In the genomic region with DNA sequence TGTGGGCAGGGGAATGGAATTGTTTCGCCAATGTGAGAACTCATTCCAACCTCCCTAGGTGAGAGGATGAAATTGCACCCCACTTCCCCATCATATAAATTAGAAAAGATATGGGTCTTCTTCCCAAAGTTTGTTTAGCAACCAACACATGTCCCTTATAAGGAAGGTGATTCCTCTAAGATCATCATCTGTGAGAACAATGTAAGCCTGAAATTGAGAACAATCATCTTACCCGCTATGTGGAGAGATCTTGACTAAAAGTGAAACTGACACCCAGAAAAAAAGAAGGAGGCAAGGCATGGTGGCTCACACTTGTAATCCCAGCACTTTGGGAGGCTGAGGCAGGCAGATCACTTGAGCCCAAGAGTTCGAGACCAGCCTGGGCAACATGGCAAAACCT, we compare ENCODE assay signal across 29 cellular contexts.
"Had no signal": no experiment of that assay in that cellular context is flagged by ENCODE, and none has a peak within 500 bp of the region (broad histone marks: within the 10 kb centered on the region; RNA-seq: fewer than 3 reads in every experiment).

No MANE protein-coding gene starts in this region.

- H3K27me3 Mint-ChIP-seq: activated B cell treated with CpG ODN at 0.5 μM for 24 hours, naive B cell had no signal

- ATAC-seq: gastrocnemius medialis; left cardiac atrium; pancreas; sciatic nerve; stimulated activated memory B cell treated with anti-CD40 and anti-IgM and Interleukin-4, amounts not matched to agents 10 μg/mL and 1 μg/mL and 100 μg/mL, for 72 hours had no signal

- H3K4me1 Mint-ChIP-seq: activated B cell treated with CpG ODN at 0.5 μM for 24 hours; central memory CD8-positive, alpha-beta T cell; naive B cell; stimulated activated memory B cell treated with anti-CD40 and anti-IgM and Interleukin-4, amounts not matched to agents 10 μg/mL and 1 μg/mL and 100 μg/mL, for 72 hours had no signal

- H3K27ac ChIP-seq: gastrocnemius medialis, pancreas, prostate gland, skin epidermis, tibial nerve had no signal

- H3K9me3 ChIP-seq: gastrocnemius medialis, pancreas, prostate gland, tibial nerve had no signal

- H3K27ac Mint-ChIP-seq: activated B cell treated with CpG ODN at 0.5 μM for 24 hours; activated CD4-positive, alpha-beta memory T cell treated with anti-CD3 and anti-CD28 coated beads for 36 hours; activated naive CD4-positive, alpha-beta T cell treated with anti-CD3 and anti-CD28 coated beads, Interleukin-2, amount 50 U/mL, for 24 hours; activated T-cell treated with anti-CD3 and anti-CD28 coated beads, Interleukin-2, amount 50 U/mL, for 24 hours; dendritic cell treated with granulocyte-macrophage colony-stimulating factor and Interleukin-4, amounts not matched to agents 40 ng/mL and 50 ng/mL, for 4 days; endodermal cell; mesothelial cell of epicardium; naive B cell; stimulated activated memory B cell treated with anti-CD40 and anti-IgM and Interleukin-4, amounts not matched to agents 10 μg/mL and 1 μg/mL and 100 μg/mL, for 72 hours; T-helper 2 cell treated with Interferon-gamma antibody and Interleukin-4, amounts not matched to agents 5 μg/mL and 100 μg/mL, for 36 hours had no signal

- H3K4me3 Mint-ChIP-seq: activated B cell treated with CpG ODN at 0.5 μM for 24 hours; activated CD4-positive, alpha-beta memory T cell treated with anti-CD3 and anti-CD28 coated beads for 36 hours; activated naive CD4-positive, alpha-beta T cell treated with anti-CD3 and anti-CD28 coated beads, Interleukin-2, amount 50 U/mL, for 24 hours; activated T-cell treated with anti-CD3 and anti-CD28 coated beads, Interleukin-2, amount 50 U/mL, for 24 hours; central memory CD8-positive, alpha-beta T cell; dendritic cell treated with granulocyte-macrophage colony-stimulating factor and Interleukin-4, amounts not matched to agents 40 ng/mL and 50 ng/mL, for 4 days; endodermal cell; mesothelial cell of epicardium; naive B cell; neural crest cell; stimulated activated memory B cell treated with anti-CD40 and anti-IgM and Interleukin-4, amounts not matched to agents 10 μg/mL and 1 μg/mL and 100 μg/mL, for 72 hours; T-helper 2 cell treated with Interferon-gamma antibody and Interleukin-4, amounts not matched to agents 5 μg/mL and 100 μg/mL, for 36 hours had no signal

- H3K36me3 Mint-ChIP-seq: activated CD4-positive, alpha-beta memory T cell treated with anti-CD3 and anti-CD28 coated beads for 36 hours; activated naive CD4-positive, alpha-beta T cell treated with anti-CD3 and anti-CD28 coated beads, Interleukin-2, amount 50 U/mL, for 24 hours; mesothelial cell of epicardium; naive B cell; stimulated activated memory B cell treated with anti-CD40 and anti-IgM and Interleukin-4, amounts not matched to agents 10 μg/mL and 1 μg/mL and 100 μg/mL, for 72 hours had no signal

- H3K36me3 ChIP-seq: gastrocnemius medialis, pancreas, prostate gland, tibial nerve had no signal

- DNase-seq: activated B cell treated with CpG ODN at 0.5 μM for 24 hours; activated CD4-positive, alpha-beta memory T cell treated with anti-CD3 and anti-CD28 coated beads for 36 hours; activated CD8-positive, alpha-beta memory T cell treated with anti-CD3 and anti-CD28 coated beads, Interleukin-2, amount 50 U/mL, for 48 hours; activated gamma-delta T cell treated with Interleukin-2 at 50 U/mL for 16 hours; activated T-cell treated with anti-CD3 and anti-CD28 coated beads, Interleukin-2, amount 50 U/mL, for 24 hours; endodermal cell; gastrocnemius medialis; glutamatergic neuron; left cardiac atrium; mammary epithelial cell; naive B cell; nucleus accumbens; pancreas; retina; stimulated activated CD4-positive, alpha-beta T cell treated with anti-CD3 and anti-CD28 coated beads, Interleukin-12 subunit alpha, Interleukin-12 subunit beta, amount 100 ng/mL, for 4 hours; stimulated activated CD4-positive, alpha-beta T cell treated with anti-CD3 and anti-CD28 coated beads, Interleukin-4, amount 100 ng/mL, for 4 hours; stimulated activated CD8-positive, alpha-beta memory T cell treated with anti-CD3 and anti-CD28 coated beads, Interleukin-4, amount 100 ng/mL, for 48 hours; T-helper 1 cell had no signal

- H3K9me3 Mint-ChIP-seq: activated B cell treated with CpG ODN at 0.5 μM for 24 hours; activated naive CD4-positive, alpha-beta T cell treated with anti-CD3 and anti-CD28 coated beads, Interleukin-2, amount 50 U/mL, for 24 hours; central memory CD8-positive, alpha-beta T cell; dendritic cell treated with granulocyte-macrophage colony-stimulating factor and Interleukin-4, amounts not matched to agents 40 ng/mL and 50 ng/mL, for 4 days; endodermal cell; stimulated activated memory B cell treated with anti-CD40 and anti-IgM and Interleukin-4, amounts not matched to agents 10 μg/mL and 1 μg/mL and 100 μg/mL, for 72 hours; T-helper 2 cell treated with Interferon-gamma antibody and Interleukin-4, amounts not matched to agents 5 μg/mL and 100 μg/mL, for 36 hours had no signal

- H3K4me1 ChIP-seq: gastrocnemius medialis, pancreas, prostate gland, tibial nerve had no signal

- H3K27me3 ChIP-seq: gastrocnemius medialis, pancreas, tibial nerve had no signal

- H3K4me3 ChIP-seq: gastrocnemius medialis, pancreas, prostate gland, skin epidermis, tibial nerve had no signal
